9 cellular contexts compared by ENCODE assay signal in genomic region chr1:153659656-153660055, GRCh38. TPM values are rescaled to one million over a fixed set of nuclear protein-coding genes. Genes with fewer than 3 reads are reported as not detected.
DNase-seq lines count a peak whose midpoint lies in the region; ATAC-seq and TF ChIP-seq lines count a peak whose summit lies in the region.
"Had no signal": no experiment of that assay in that cellular context is flagged by ENCODE, and none has a peak within 500 bp of the region (broad histone marks: within the 10 kb centered on the region; RNA-seq: fewer than 3 reads in every experiment).

No MANE protein-coding gene starts in this region.

- H3K27me3 ChIP-seq in liver (ENCODE audit: control insufficient read depth in 4 of 4, insufficient read depth in 4 of 4, low read length in 3 of 4) = no peaks in the 10 kb centered on the region

- peak overlapping the region; percentile 97 for H3K4me3 Mint-ChIP-seq in activated naive CD4-positive, alpha-beta T cell treated with anti-CD3 and anti-CD28 coated beads, Interleukin-2, amount 10 ng/mL, durations not matched to agents 7 days and 5 days
- H3K4me3 Mint-ChIP-seq in activated naive CD8-positive, alpha-beta T cell treated with anti-CD3 and anti-CD28 coated beads, Interleukin-2, amount 50 U/mL, for 24 hours = peak overlapping the region; percentile 94
- H3K4me3 Mint-ChIP-seq in type B pancreatic cell = peak overlapping the region; percentile 97

- no peak for ATAC-seq in activated naive CD8-positive, alpha-beta T cell treated with anti-CD3 and anti-CD28 coated beads, Interleukin-2, amount 50 U/mL, for 24 hours
- no peak for ATAC-seq in GM21619 (IDR thresholded peaks at IDR 0.05; ENCODE audit: unreplicated experiment)
- no peak for ATAC-seq in GM18858 (IDR thresholded peaks at IDR 0.05; ENCODE audit: unreplicated experiment)

- no peaks in the 10 kb centered on the region for H3K9me3 ChIP-seq in liver (ENCODE audit: control insufficient read depth in 4 of 4, low read length in 3 of 4)

- peaks cover 11 to 36% (median 33%) of the 10 kb centered on the region in 4 donors for H3K36me3 ChIP-seq in liver (ENCODE audit: control insufficient read depth in 4 of 4, insufficient read depth in 3 of 4, low read depth in 1 of 4, low read length in 3 of 4)

- 79% methylated on average over 9 of the region's 9 CpGs for WGBS in liver

- DNase-seq in activated naive CD4-positive, alpha-beta T cell treated with anti-CD3 and anti-CD28 coated beads, Interleukin-2, amount 10 ng/mL, durations not matched to agents 7 days and 5 days = no peak
- DNase-seq in activated naive CD4-positive, alpha-beta T cell treated with Interleukin-2 at 50 U/mL for 16 hours = no peak
- DNase-seq in activated naive CD8-positive, alpha-beta T cell treated with anti-CD3 and anti-CD28 coated beads, Interleukin-2, amount 50 U/mL, for 24 hours = no peak
- no peak for DNase-seq in type B pancreatic cell (ENCODE audit: extremely low spot score, unreplicated experiment)
- DNase-seq in NCI-H1436 treated with DMSO at 0.1 percent for 48 hours (lab: John Stamatoyannopoulos, UW) = no peak
- DNase-seq: GDM1 had no signal

- H3K27ac ChIP-seq in liver (ENCODE audit: low read depth in 1 of 2, low read length in 2 of 2) = no peak overlapping the region

- CTCF ChIA-PET in activated naive CD4-positive, alpha-beta T cell treated with anti-CD3 and anti-CD28 coated beads, Interleukin-2, amount 10 ng/mL, durations not matched to agents 7 days and 5 days (lab: Charles Lee) = interaction anchor here (0.6 to 2.2 kb wide), 4 partner anchors 16 to 307 kb away, joined by 3 to 9 read pairs (median 3); no protein-coding TSS in a partner anchor

- peaks cover 21% of the 10 kb centered on the region for H3K4me1 Mint-ChIP-seq in activated naive CD4-positive, alpha-beta T cell treated with anti-CD3 and anti-CD28 coated beads, Interleukin-2, amount 10 ng/mL, durations not matched to agents 7 days and 5 days
- peaks cover 20% of the 10 kb centered on the region for H3K4me1 Mint-ChIP-seq in activated naive CD8-positive, alpha-beta T cell treated with anti-CD3 and anti-CD28 coated beads, Interleukin-2, amount 50 U/mL, for 24 hours
- H3K4me1 Mint-ChIP-seq in type B pancreatic cell (ENCODE audit: unreplicated experiment) = peaks cover 18% of the 10 kb centered on the region

- peaks cover 1 to 15% (median 13%) of the 10 kb centered on the region in 4 donors for H3K4me1 ChIP-seq in liver (ENCODE audit: control insufficient read depth in 4 of 4, insufficient read depth in 4 of 4, low read length in 3 of 4)

- no peak for TF ChIP-seq RAD21 in liver (IDR thresholded peaks at IDR 0.05)

- H3K9ac ChIP-seq in liver (ENCODE audit: low read depth in 1 of 2, low read length in 2 of 2) = no peak overlapping the region

- TF ChIP-seq CTCF in liver (IDR thresholded peaks at IDR 0.05; ENCODE audit: low read depth, low read length, missing input control) = no peak
- TF ChIP-seq CTCF in type B pancreatic cell (conservative IDR thresholded peaks at IDR 0.05) = no peak

- H3K27me3 Mint-ChIP-seq in activated naive CD4-positive, alpha-beta T cell treated with anti-CD3 and anti-CD28 coated beads, Interleukin-2, amount 10 ng/mL, durations not matched to agents 7 days and 5 days = no peaks in the 10 kb centered on the region
- no peaks in the 10 kb centered on the region for H3K27me3 Mint-ChIP-seq in activated naive CD8-positive, alpha-beta T cell treated with anti-CD3 and anti-CD28 coated beads, Interleukin-2, amount 50 U/mL, for 24 hours
- H3K27me3 Mint-ChIP-seq in type B pancreatic cell = no peaks in the 10 kb centered on the region

- no peaks in the 10 kb centered on the region for H3K9me3 Mint-ChIP-seq in activated naive CD4-positive, alpha-beta T cell treated with anti-CD3 and anti-CD28 coated beads, Interleukin-2, amount 10 ng/mL, durations not matched to agents 7 days and 5 days
- no peaks in the 10 kb centered on the region for H3K9me3 Mint-ChIP-seq in activated naive CD8-positive, alpha-beta T cell treated with anti-CD3 and anti-CD28 coated beads, Interleukin-2, amount 50 U/mL, for 24 hours
- H3K9me3 Mint-ChIP-seq in type B pancreatic cell = no peaks in the 10 kb centered on the region

- H3K27ac Mint-ChIP-seq in activated naive CD4-positive, alpha-beta T cell treated with anti-CD3 and anti-CD28 coated beads, Interleukin-2, amount 10 ng/mL, durations not matched to agents 7 days and 5 days = peak overlapping the region; percentile 42
- H3K27ac Mint-ChIP-seq in activated naive CD8-positive, alpha-beta T cell treated with anti-CD3 and anti-CD28 coated beads, Interleukin-2, amount 50 U/mL, for 24 hours = peak overlapping the region; percentile 93
- H3K27ac Mint-ChIP-seq in type B pancreatic cell = peak overlapping the region; percentile 92

- H3K36me3 Mint-ChIP-seq in activated naive CD4-positive, alpha-beta T cell treated with anti-CD3 and anti-CD28 coated beads, Interleukin-2, amount 10 ng/mL, durations not matched to agents 7 days and 5 days = peaks cover 34% of the 10 kb centered on the region
- H3K36me3 Mint-ChIP-seq in activated naive CD8-positive, alpha-beta T cell treated with anti-CD3 and anti-CD28 coated beads, Interleukin-2, amount 50 U/mL, for 24 hours (ENCODE audit: low read depth) = peaks cover 29% of the 10 kb centered on the region
- H3K36me3 Mint-ChIP-seq in type B pancreatic cell = peaks cover 16% of the 10 kb centered on the region

- peak overlapping the region in 2 of 3 donors; percentile 90 to 92 for H3K4me3 ChIP-seq in liver (ENCODE audit: low read depth in 1 of 3, low read length in 3 of 3)

TF ChIP-seq in liver, 16 proteins besides CTCF, POLR2A, EP300 and RAD21 (continues in another document):
- no peak for TF ChIP-seq ATF3 (IDR thresholded peaks at IDR 0.05)
- no peak for TF ChIP-seq FOXA2 (IDR thresholded peaks at IDR 0.05)
- no peak for TF ChIP-seq NR2F2 (IDR thresholded peaks at IDR 0.05)
- TF ChIP-seq HNF4A (conservative IDR thresholded peaks at IDR 0.05) = no peak
- no peak for TF ChIP-seq TAF1 (conservative IDR thresholded peaks at IDR 0.05)
- TF ChIP-seq, protein P1, sequence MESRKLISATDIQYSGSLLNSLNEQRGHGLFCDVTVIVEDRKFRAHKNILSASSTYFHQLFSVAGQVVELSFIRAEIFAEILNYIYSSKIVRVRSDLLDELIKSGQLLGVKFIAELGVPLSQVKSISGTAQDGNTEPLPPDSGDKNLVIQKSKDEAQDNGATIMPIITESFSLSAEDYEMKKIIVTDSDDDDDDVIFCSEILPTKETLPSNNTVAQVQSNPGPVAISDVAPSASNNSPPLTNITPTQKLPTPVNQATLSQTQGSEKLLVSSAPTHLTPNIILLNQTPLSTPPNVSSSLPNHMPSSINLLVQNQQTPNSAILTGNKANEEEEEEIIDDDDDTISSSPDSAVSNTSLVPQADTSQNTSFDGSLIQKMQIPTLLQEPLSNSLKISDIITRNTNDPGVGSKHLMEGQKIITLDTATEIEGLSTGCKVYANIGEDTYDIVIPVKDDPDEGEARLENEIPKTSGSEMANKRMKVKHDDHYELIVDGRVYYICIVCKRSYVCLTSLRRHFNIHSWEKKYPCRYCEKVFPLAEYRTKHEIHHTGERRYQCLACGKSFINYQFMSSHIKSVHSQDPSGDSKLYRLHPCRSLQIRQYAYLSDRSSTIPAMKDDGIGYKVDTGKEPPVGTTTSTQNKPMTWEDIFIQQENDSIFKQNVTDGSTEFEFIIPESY (IDR thresholded peaks at IDR 0.05) = no peak
- no peak for TF ChIP-seq FOXA1 (IDR thresholded peaks at IDR 0.05)
- TF ChIP-seq RXRA (IDR thresholded peaks at IDR 0.05) = no peak
- TF ChIP-seq JUND (IDR thresholded peaks at IDR 0.05) = no peak
- no peak for TF ChIP-seq EGR1 (IDR thresholded peaks at IDR 0.05; ENCODE audit: low read depth in 2 of 2)
- TF ChIP-seq YY1 (IDR thresholded peaks at IDR 0.05) = no peak
- TF ChIP-seq HNF4G (IDR thresholded peaks at IDR 0.05) = no peak
- TF ChIP-seq, protein P2, sequence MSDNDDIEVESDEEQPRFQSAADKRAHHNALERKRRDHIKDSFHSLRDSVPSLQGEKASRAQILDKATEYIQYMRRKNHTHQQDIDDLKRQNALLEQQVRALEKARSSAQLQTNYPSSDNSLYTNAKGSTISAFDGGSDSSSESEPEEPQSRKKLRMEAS (IDR thresholded peaks at IDR 0.05) = no peak
- TF ChIP-seq GABPA (IDR thresholded peaks at IDR 0.05 in 1 of 2, conservative IDR thresholded peaks at IDR 0.05 in 1 of 2) = no peak

RNA-seq across cellular contexts. Expression of gene SNAPIN, which starts 1.2 kb away (rescaled TPM):
- total RNA-seq in liver = 10 to 100 TPM; 21.8 to 30.5 TPM
- 10 to 100 TPM; 20.0 to 26.6 TPM for polyA plus RNA-seq in liver
- total RNA-seq in type B pancreatic cell (ENCODE audit: low replicate concordance) = 28.2 and 40.3 TPM in 2 replicates

RNA-seq across cellular contexts. Expression of gene ILF2, which starts 11.1 kb away (rescaled TPM):
- total RNA-seq in liver (10 to 100 TPM; 50.7 to 84.2 TPM), type B pancreatic cell (ENCODE audit: low replicate concordance) (241 and 291 TPM in 2 replicates)
- 10 to 100 TPM; 28.7 to 52.3 TPM for polyA plus RNA-seq in liver

RNA-seq across cellular contexts. Expression of gene NPR1, which starts 18.8 kb away (rescaled TPM):
- total RNA-seq in liver (10 to 100 TPM in 1 of 2 donors, 1 to 10 TPM in 1; 4.7 to 15.8 TPM), type B pancreatic cell (ENCODE audit: low replicate concordance) (2.2 and 2.4 TPM in 2 replicates)
- polyA plus RNA-seq in liver = 10 to 100 TPM in 1 of 2 donors, 1 to 10 TPM in 1; 2.8 to 12.6 TPM

RNA-seq across cellular contexts. Expression of gene CHTOP, which starts 25.8 kb away (rescaled TPM):
- total RNA-seq in liver (10 to 100 TPM; 26.8 to 30.9 TPM), type B pancreatic cell (ENCODE audit: low replicate concordance) (87.5 and 108 TPM in 2 replicates)
- 10 to 100 TPM; 16.4 to 21.9 TPM for polyA plus RNA-seq in liver

RNA-seq across cellular contexts. Expression of gene S100A1, which starts 31.4 kb away (rescaled TPM):
- under 1 TPM; 0.33 TPM for total RNA-seq in liver
- polyA plus RNA-seq in liver = under 1 TPM; 0.21 to 0.25 TPM
- total RNA-seq in type B pancreatic cell (ENCODE audit: low replicate concordance) = 0.97 TPM in 1 of 2 replicates, not detected in the other

Comparison
In these comparisons a context has a peak if more than half of its experiments do, and no peak if none do; other contexts are left out.
1. H3K27ac Mint-ChIP-seq: peak in every context shown above with its lines; median percentile 93 in activated naive CD8-positive, alpha-beta T cell treated with anti-CD3 and anti-CD28 coated beads, Interleukin-2, amount 50 U/mL, for 24 hours; 92 in type B pancreatic cell; 42 in activated naive CD4-positive, alpha-beta T cell treated with anti-CD3 and anti-CD28 coated beads, Interleukin-2, amount 10 ng/mL, durations not matched to agents 7 days and 5 days.